In genomic region chr3:106729481-106729880, GRCh38 we compare ENCODE assay signal across 23 cellular contexts.
DNase-seq lines count a peak whose midpoint lies in the region; TF ChIP-seq lines count a peak whose summit lies in the region.
"Had no signal": no experiment of that assay in that cellular context is flagged by ENCODE, and none has a peak within 500 bp of the region (broad histone marks: within the 10 kb centered on the region; RNA-seq: fewer than 3 reads in every experiment).

No MANE protein-coding gene starts in this region.

- no peak for TF ChIP-seq CTCF in tibial artery (IDR thresholded peaks at IDR 0.05)

- intact Hi-C loops in tibial artery (cut with DNase I; ENCODE audit: low total_unique reads) = no loop called here

- H3K9me3 ChIP-seq in skeletal muscle satellite cell (replicated peaks; ENCODE audit: low read length) = no peaks in the 10 kb centered on the region
- no peaks in the 10 kb centered on the region for H3K9me3 ChIP-seq in tibial artery
- H3K9me3 ChIP-seq: adrenal gland, psoas muscle, sigmoid colon, uterus had no signal

- H3K9ac ChIP-seq in skeletal muscle satellite cell (ENCODE audit: low read depth, low read length) = peak overlapping the region; percentile 84

- H3K4me2 ChIP-seq in skeletal muscle satellite cell (ENCODE audit: low read length) = peak overlapping the region; percentile 70

- peak; percentile 13 for DNase-seq in HT1080 (ENCODE audit: low read depth)
- peak; percentile 37 for DNase-seq in astrocyte of the hippocampus (ENCODE audit: low read depth, low spot score)
- DNase-seq in glomerular visceral epithelial cell (ENCODE audit: extremely low spot score) = peak; percentile 12
- DNase-seq in DMS79 treated with DMSO at 0.1 percent for 48 hours (lab: John Stamatoyannopoulos, UW) = no peak
- DNase-seq in tibial artery = no peak
- no peak for DNase-seq in ureter (ENCODE audit: low spot score)
- DNase-seq: activated CD4-positive, alpha-beta T cell treated with anti-CD3 and anti-CD28 coated beads, Interleukin-2, amount 10 ng/mL, durations not matched to agents 24 days and 14 days; activated naive CD4-positive, alpha-beta T cell; activated T-cell treated with anti-CD3 and anti-CD28 coated beads, Interleukin-2, amount 50 U/mL, for 4 hours; adrenal gland; NCI-H1092 treated with DMSO at 0.1 percent for 48 hours; NCI-H187 treated with DMSO at 0.1 percent for 48 hours; NCI-H524 treated with DMSO at 0.1 percent for 48 hours; NK-92 treated with Interleukin-12 subunit alpha and Interleukin-12 subunit beta, amount 100 ng/mL, for 24 hours; psoas muscle; SHP77 treated with DMSO at 0.1 percent for 48 hours; sigmoid colon; stimulated activated naive CD4-positive, alpha-beta T cell treated with Interleukin-2 at 50 U/mL for 16 hours; T1000; uterus; WERI-Rb-1 had no signal

- H3K36me3 ChIP-seq in skeletal muscle satellite cell (ENCODE audit: insufficient read depth, low read length) = no peaks in the 10 kb centered on the region
- H3K36me3 ChIP-seq in tibial artery = no peaks in the 10 kb centered on the region
- H3K36me3 ChIP-seq: adrenal gland, sigmoid colon, uterus, WERI-Rb-1 had no signal

- H3K4me3 ChIP-seq in skeletal muscle satellite cell (ENCODE audit: low read length) (no peak overlapping the region), tibial artery (no peak overlapping the region)
- H3K4me3 ChIP-seq: adrenal gland, coronary artery, psoas muscle, sigmoid colon, uterus had no signal

- H3K27ac ChIP-seq in tibial artery = no peak overlapping the region
- H3K27ac ChIP-seq: adrenal gland, psoas muscle, sigmoid colon, uterus, WERI-Rb-1 had no signal

- H3K27me3 ChIP-seq in skeletal muscle satellite cell (ENCODE audit: control insufficient read depth, insufficient read depth, low read length) = no peaks in the 10 kb centered on the region
- H3K27me3 ChIP-seq in tibial artery = no peaks in the 10 kb centered on the region
- H3K27me3 ChIP-seq: adrenal gland, sigmoid colon, uterus had no signal

- peaks cover 56% of the 10 kb centered on the region for H3K4me1 ChIP-seq in skeletal muscle satellite cell (ENCODE audit: control insufficient read depth, insufficient read depth, low read length)
- peaks cover 0 to 9% (median 0%) of the 10 kb centered on the region in 4 donors for H3K4me1 ChIP-seq in tibial artery
- H3K4me1 ChIP-seq: adrenal gland, psoas muscle, uterus had no signal

Comparison
In these comparisons a context has a peak if more than half of its experiments do, and no peak if none do; other contexts are left out.
1. DNase-seq: peak in HT1080 (single experiment), astrocyte of the hippocampus (single experiment) and glomerular visceral epithelial cell (single experiment); none in DMS79 treated with DMSO at 0.1 percent for 48 hours (single experiment), tibial artery (0 of 2) and ureter (single experiment).